In genomic region chr13:33611016-33611805, GRCh38 we compare ENCODE assay signal across 8 cellular contexts.
A peak's percentile ranks its signal among the peaks of the same experiment; 100 is the strongest.
DNase-seq lines count a peak whose midpoint lies in the region; ATAC-seq and TF ChIP-seq lines count a peak whose summit lies in the region.

No MANE protein-coding gene starts in this region.

- peaks cover 0 to 38% (median 18%) of the 10 kb centered on the region in 5 donors for H3K4me1 ChIP-seq in subcutaneous abdominal adipose tissue (ENCODE audit: control insufficient read depth in 5 of 5, insufficient read depth in 5 of 5, low read length in 5 of 5)

- no peaks in the 10 kb centered on the region for H3K27me3 ChIP-seq in subcutaneous abdominal adipose tissue (ENCODE audit: control insufficient read depth in 5 of 5, insufficient read depth in 4 of 5, low read length in 5 of 5)

- peak overlapping the region; percentile 89 for H3K27ac ChIP-seq in subcutaneous abdominal adipose tissue (ENCODE audit: low read depth, low read length)

- no peak for ATAC-seq in left colon
- ATAC-seq in HG03520 (IDR thresholded peaks at IDR 0.05; ENCODE audit: unreplicated experiment) = no peak

- intact Hi-C loops in left colon (cut with DNase I, micrococcal nuclease) = no loop called here

- peak overlapping the region; percentile 26 to 42 (median 36) for H3K4me3 ChIP-seq in subcutaneous abdominal adipose tissue (ENCODE audit: low read depth in 1 of 5, low read length in 5 of 5)

- TF ChIP-seq CTCF in GM13976 (IDR thresholded peaks at IDR 0.05; ENCODE audit: borderline replicate concordance, control extremely low read depth, extremely low read depth, insufficient read depth, missing control alignments) = no peak

- no peaks in the 10 kb centered on the region for H3K36me3 ChIP-seq in subcutaneous abdominal adipose tissue (ENCODE audit: control insufficient read depth in 5 of 5, insufficient read depth in 5 of 5, low read length in 5 of 5)

- peak overlapping the region in 3 of 5 donors; percentile 27 to 65 (median 44) for H3K9ac ChIP-seq in subcutaneous abdominal adipose tissue (ENCODE audit: low read length in 5 of 5)

- in situ Hi-C loops in GM13976 (cut with MboI; ENCODE audit: low sequenced_read_pairs, unreplicated experiment) = no loop called here

- no peaks in the 10 kb centered on the region for H3K9me3 ChIP-seq in subcutaneous abdominal adipose tissue (ENCODE audit: control insufficient read depth in 5 of 5, low read length in 5 of 5)

- peak; percentile 82 for DNase-seq in NCI-H446 treated with DMSO at 0.1 percent for 48 hours (lab: John Stamatoyannopoulos, UW)
- peak; percentile 22 for DNase-seq in brain pericyte (ENCODE audit: low read depth, low spot score)
- DNase-seq in left colon = peak; percentile 20 to 28
- DNase-seq in NCI-H187 (lab: John Stamatoyannopoulos, UW) = no peak
- no peak for DNase-seq in GM13976 (ENCODE audit: low spot score)
- no peak for DNase-seq in HPDE6-E6E7 (ENCODE audit: extremely low spot score)

Comparison
In these comparisons a context has a peak if more than half of its experiments do, and no peak if none do; other contexts are left out.
1. DNase-seq: peak in NCI-H446 treated with DMSO at 0.1 percent for 48 hours (single experiment), brain pericyte (single experiment) and left colon (2 of 2); none in NCI-H187 (0 of 2), GM13976 (single experiment) and HPDE6-E6E7 (single experiment).